ENCODE assay signal across 26 cellular contexts in genomic region chr14:58565834-58566233, GRCh38.
"Had no signal": no experiment of that assay in that cellular context is flagged by ENCODE, and none has a peak within 500 bp of the region (broad histone marks: within the 10 kb centered on the region; RNA-seq: fewer than 3 reads in every experiment).

No MANE protein-coding gene starts in this region.

- FAIRE-seq: colon had no signal

- H3K4me3 ChIP-seq: adrenal gland, body of pancreas, esophagus muscularis mucosa, gastroesophageal sphincter, heart right ventricle had no signal

- H3K27me3 ChIP-seq: adrenal gland, body of pancreas, esophagus muscularis mucosa, gastroesophageal sphincter, heart right ventricle had no signal

- H3K27ac ChIP-seq: adrenal gland, body of pancreas, esophagus muscularis mucosa, gastroesophageal sphincter, heart right ventricle had no signal

- H3K4me1 ChIP-seq: adrenal gland, body of pancreas, esophagus muscularis mucosa, heart right ventricle had no signal

- H3K36me3 ChIP-seq: adrenal gland, esophagus muscularis mucosa, gastroesophageal sphincter, heart right ventricle had no signal

- DNase-seq: activated CD4-positive, alpha-beta memory T cell treated with anti-CD3 and anti-CD28 coated beads, Interleukin-2, amount 10 ng/mL, durations not matched to agents 7 days and 5 days; activated CD4-positive, alpha-beta T cell treated with anti-CD3 and anti-CD28 coated beads for 1 hour; activated CD4-positive, alpha-beta T cell treated with anti-CD3 and anti-CD28 coated beads for 4 hours; activated CD4-positive, alpha-beta T cell treated with anti-CD3 and anti-CD28 coated beads, Interleukin-2, amount 10 ng/mL, durations not matched to agents 7 days and 5 days; activated CD4-positive, alpha-beta T cell treated with anti-CD3 and anti-CD28 coated beads, Interleukin-2, amount 50 U/mL, for 4 hours; activated effector memory CD4-positive, alpha-beta T cell treated with anti-CD3 and anti-CD28 coated beads, Interleukin-2, amount 50 U/mL, for 16 hours; activated naive CD4-positive, alpha-beta T cell treated with anti-CD3 and anti-CD28 coated beads for 36 hours; activated naive CD8-positive, alpha-beta T cell treated with anti-CD3 and anti-CD28 coated beads for 36 hours; activated naive CD8-positive, alpha-beta T cell treated with anti-CD3 and anti-CD28 coated beads, Interleukin-2, amount 50 U/mL, for 24 hours; activated T-cell treated with anti-CD3 and anti-CD28 coated beads, Interleukin-2, amount 50 U/mL, for 4 hours; adrenal gland; amygdala; aorta; body of pancreas; caudate nucleus; cortex of kidney; dermis blood vessel endothelial cell; effector CD4-positive, alpha-beta T cell; effector memory CD8-positive, alpha-beta T cell; foreskin melanocyte; heart right ventricle; hippocampal formation; T-helper 2 cell had no signal

- ATAC-seq: activated naive CD8-positive, alpha-beta T cell treated with anti-CD3 and anti-CD28 coated beads, Interleukin-2, amount 50 U/mL, for 24 hours; activated T-cell treated with anti-CD3 and anti-CD28 coated beads, Interleukin-2, amount 50 U/mL, for 4 hours; body of pancreas; effector memory CD8-positive, alpha-beta T cell; gastroesophageal sphincter; heart right ventricle had no signal

- H3K9me3 ChIP-seq: adrenal gland, body of pancreas, esophagus muscularis mucosa, gastroesophageal sphincter, heart right ventricle had no signal
